ENCODE assay signal across 12 cellular contexts in genomic region chr3:153043729-153044314, GRCh38.
A peak's percentile ranks its signal among the peaks of the same experiment; 100 is the strongest.
DNase-seq lines count a peak whose midpoint lies in the region; ATAC-seq and TF ChIP-seq lines count a peak whose summit lies in the region.
"Had no signal": no experiment of that assay in that cellular context is flagged by ENCODE, and none has a peak within 500 bp of the region (broad histone marks: within the 10 kb centered on the region; RNA-seq: fewer than 3 reads in every experiment).

No MANE protein-coding gene starts in this region.

- no peaks in the 10 kb centered on the region for H3K9me3 ChIP-seq in PC-9 (ENCODE audit: insufficient read depth, low read depth)
- H3K9me3 ChIP-seq in neural progenitor cell (ENCODE audit: low read depth), result no peaks in the 10 kb centered on the region

- H3K27ac Mint-ChIP-seq in progenitor cell of endocrine pancreas (peak overlapping the region; percentile 66), neural progenitor cell (no peak overlapping the region)
- no peak overlapping the region for H3K27ac Mint-ChIP-seq in activated CD8-positive, alpha-beta memory T cell treated with anti-CD3 and anti-CD28 coated beads, Interleukin-2, amount 10 ng/mL, durations not matched to agents 7 days and 5 days
- H3K27ac Mint-ChIP-seq: activated CD4-positive, alpha-beta memory T cell treated with anti-CD3 and anti-CD28 coated beads for 36 hours; immature natural killer cell; stimulated activated effector memory CD8-positive, alpha-beta T cell treated with anti-CD3 and anti-CD28 coated beads, Interleukin-12 subunit alpha, Interleukin-12 subunit beta, amount 100 ng/mL, for 72 hours had no signal

- no peaks in the 10 kb centered on the region for H3K79me2 ChIP-seq in PC-9 (ENCODE audit: low read depth)
- H3K79me2 ChIP-seq in neural progenitor cell (ENCODE audit: low read depth), result no peaks in the 10 kb centered on the region

- H3F3A ChIP-seq in PC-9 (ENCODE audit: insufficient read depth, low read depth) (peaks cover 29% of the 10 kb centered on the region), neural progenitor cell (ENCODE audit: low read depth) (no peaks in the 10 kb centered on the region)

- H2AFZ ChIP-seq in PC-9, result peak overlapping the region; percentile 67
- H2AFZ ChIP-seq in neural progenitor cell (replicated peaks), result no peak overlapping the region

- intact Hi-C loops in PC-9 (cut with micrococcal nuclease; ENCODE audit: unreplicated experiment), result loop anchor here (1.0 to 5.0 kb wide), 8 partner anchors 94 to 883 kb away; no protein-coding TSS in a partner anchor

- no TSS peak for BruUV-seq in PC-9 (replicated peaks; lab: Mats Ljungman, UMichigan)

- H3K27ac ChIP-seq in PC-9, result peak overlapping the region; percentile 94
- H3K27ac ChIP-seq in neural progenitor cell, result no peak overlapping the region

- no peaks in the 10 kb centered on the region for H3K9me2 ChIP-seq in PC-9 (ENCODE audit: insufficient read depth)

- DNase-seq in GM03348 (ENCODE audit: low spot score), result peak; percentile 55
- peak; percentile 40 to 92 for DNase-seq in PC-9
- peak; percentile 10 for DNase-seq in epithelial cell of proximal tubule (ENCODE audit: low read depth)
- no peak for DNase-seq in progenitor cell of endocrine pancreas (ENCODE audit: low spot score, unreplicated experiment)
- DNase-seq in activated CD8-positive, alpha-beta memory T cell treated with anti-CD3 and anti-CD28 coated beads, Interleukin-2, amount 10 ng/mL, durations not matched to agents 7 days and 5 days, result no peak
- DNase-seq in neural progenitor cell (ENCODE audit: low spot score), result no peak
- no peak for DNase-seq in RKO (ENCODE audit: low spot score)
- no peak for DNase-seq in SIG-M5 (lab: John Stamatoyannopoulos, UW)

- H3K27me3 Mint-ChIP-seq in progenitor cell of endocrine pancreas, result no peaks in the 10 kb centered on the region
- no peaks in the 10 kb centered on the region for H3K27me3 Mint-ChIP-seq in activated CD8-positive, alpha-beta memory T cell treated with anti-CD3 and anti-CD28 coated beads, Interleukin-2, amount 10 ng/mL, durations not matched to agents 7 days and 5 days
- H3K27me3 Mint-ChIP-seq in neural progenitor cell (ENCODE audit: insufficient read depth, low read depth), result no peaks in the 10 kb centered on the region
- H3K27me3 Mint-ChIP-seq: activated CD4-positive, alpha-beta memory T cell treated with anti-CD3 and anti-CD28 coated beads for 36 hours had no signal

- H3K27me3 ChIP-seq in PC-9 (ENCODE audit: insufficient read depth, low read depth) (no peaks in the 10 kb centered on the region), neural progenitor cell (no peaks in the 10 kb centered on the region)

- no peak overlapping the region for H3K9ac ChIP-seq in neural progenitor cell

- H3K4me1 ChIP-seq in PC-9 (replicated peaks; ENCODE audit: insufficient read depth) (peaks cover 38% of the 10 kb centered on the region), neural progenitor cell (no peaks in the 10 kb centered on the region)

- H4K20me1 ChIP-seq in PC-9 (ENCODE audit: insufficient read depth), result no peaks in the 10 kb centered on the region
- H4K20me1 ChIP-seq in neural progenitor cell (ENCODE audit: low read depth), result no peaks in the 10 kb centered on the region

- CTCF ChIA-PET in PC-9 (lab: Charles Lee), result interaction anchor here (0.7 to 1.0 kb wide), 3 partner anchors 117 to 246 kb away, joined by 4 to 14 read pairs (median 6); no protein-coding TSS in a partner anchor
- CTCF ChIA-PET in activated CD8-positive, alpha-beta memory T cell treated with anti-CD3 and anti-CD28 coated beads, Interleukin-2, amount 10 ng/mL, durations not matched to agents 7 days and 5 days (lab: Charles Lee), result interaction anchor here (0.8 to 4.9 kb wide), 20 partner anchors 9 to 724 kb away, joined by 3 to 25 read pairs (median 5); no protein-coding TSS in a partner anchor

- no peak for TF ChIP-seq CTCF in PC-9 (conservative IDR thresholded peaks at IDR 0.05)
- no peak for TF ChIP-seq CTCF in epithelial cell of proximal tubule (conservative IDR thresholded peaks at IDR 0.05; ENCODE audit: low read depth, low read length)
- TF ChIP-seq CTCF in progenitor cell of endocrine pancreas (IDR thresholded peaks at IDR 0.05; ENCODE audit: unreplicated experiment), result no peak
- TF ChIP-seq CTCF in neural progenitor cell (IDR thresholded peaks at IDR 0.05), result no peak

- H3K4me3 Mint-ChIP-seq in progenitor cell of endocrine pancreas (ENCODE audit: low read depth) (no peak overlapping the region), neural progenitor cell (no peak overlapping the region)
- no peak overlapping the region for H3K4me3 Mint-ChIP-seq in activated CD8-positive, alpha-beta memory T cell treated with anti-CD3 and anti-CD28 coated beads, Interleukin-2, amount 10 ng/mL, durations not matched to agents 7 days and 5 days
- H3K4me3 Mint-ChIP-seq: nephron; stimulated activated effector memory CD8-positive, alpha-beta T cell treated with anti-CD3 and anti-CD28 coated beads, Interleukin-12 subunit alpha, Interleukin-12 subunit beta, amount 100 ng/mL, for 72 hours had no signal

- H3K36me3 ChIP-seq in PC-9 (ENCODE audit: low read depth), result no peaks in the 10 kb centered on the region
- H3K36me3 ChIP-seq in neural progenitor cell, result no peaks in the 10 kb centered on the region

- no peaks in the 10 kb centered on the region for H3K9me3 Mint-ChIP-seq in progenitor cell of endocrine pancreas (ENCODE audit: low read depth)
- no peaks in the 10 kb centered on the region for H3K9me3 Mint-ChIP-seq in activated CD8-positive, alpha-beta memory T cell treated with anti-CD3 and anti-CD28 coated beads, Interleukin-2, amount 10 ng/mL, durations not matched to agents 7 days and 5 days (ENCODE audit: low read depth)
- H3K9me3 Mint-ChIP-seq in neural progenitor cell, result no peaks in the 10 kb centered on the region
- H3K9me3 Mint-ChIP-seq: activated CD4-positive, alpha-beta memory T cell treated with anti-CD3 and anti-CD28 coated beads for 36 hours; immature natural killer cell; nephron; stimulated activated effector memory CD8-positive, alpha-beta T cell treated with anti-CD3 and anti-CD28 coated beads, Interleukin-12 subunit alpha, Interleukin-12 subunit beta, amount 100 ng/mL, for 72 hours had no signal

- H3K4me1 Mint-ChIP-seq in progenitor cell of endocrine pancreas (ENCODE audit: low read depth), result no peaks in the 10 kb centered on the region
- peaks cover 6% of the 10 kb centered on the region for H3K4me1 Mint-ChIP-seq in activated CD8-positive, alpha-beta memory T cell treated with anti-CD3 and anti-CD28 coated beads, Interleukin-2, amount 10 ng/mL, durations not matched to agents 7 days and 5 days
- peaks cover 3% of the 10 kb centered on the region for H3K4me1 Mint-ChIP-seq in neural progenitor cell
- H3K4me1 Mint-ChIP-seq: immature natural killer cell had no signal

- H3K36me3 Mint-ChIP-seq in progenitor cell of endocrine pancreas (ENCODE audit: insufficient read depth), result no peaks in the 10 kb centered on the region
- no peaks in the 10 kb centered on the region for H3K36me3 Mint-ChIP-seq in activated CD8-positive, alpha-beta memory T cell treated with anti-CD3 and anti-CD28 coated beads, Interleukin-2, amount 10 ng/mL, durations not matched to agents 7 days and 5 days
- no peaks in the 10 kb centered on the region for H3K36me3 Mint-ChIP-seq in neural progenitor cell
- H3K36me3 Mint-ChIP-seq: activated CD4-positive, alpha-beta memory T cell treated with anti-CD3 and anti-CD28 coated beads for 36 hours; immature natural killer cell; stimulated activated effector memory CD8-positive, alpha-beta T cell treated with anti-CD3 and anti-CD28 coated beads, Interleukin-12 subunit alpha, Interleukin-12 subunit beta, amount 100 ng/mL, for 72 hours had no signal

- peak overlapping the region; percentile 76 for H3K4me2 ChIP-seq in PC-9
- H3K4me2 ChIP-seq in neural progenitor cell, result no peak overlapping the region

- H3K4me3 ChIP-seq in PC-9 (peak overlapping the region; percentile 54), epithelial cell of proximal tubule (ENCODE audit: low read depth, low read length) (no peak overlapping the region), neural progenitor cell (no peak overlapping the region)

- no peak for ATAC-seq in activated CD8-positive, alpha-beta memory T cell treated with anti-CD3 and anti-CD28 coated beads, Interleukin-2, amount 10 ng/mL, durations not matched to agents 7 days and 5 days

- POLR2A ChIA-PET in PC-9 (lab: Charles Lee; ENCODE audit: unreplicated experiment), result interaction anchor here (0.5 to 1.3 kb wide), 2 partner anchors 114 to 117 kb away, joined by 3 to 48 read pairs; no protein-coding TSS in a partner anchor

Comparison
In these comparisons a context has a peak if more than half of its experiments do, and no peak if none do; other contexts are left out.
1. DNase-seq: peak in GM03348 (single experiment), PC-9 (2 of 2) and epithelial cell of proximal tubule (single experiment); none in progenitor cell of endocrine pancreas (single experiment), activated CD8-positive, alpha-beta memory T cell treated with anti-CD3 and anti-CD28 coated beads, Interleukin-2, amount 10 ng/mL, durations not matched to agents 7 days and 5 days (single experiment), neural progenitor cell (single experiment), RKO (single experiment) and SIG-M5 (single experiment).